In the genomic region with DNA sequence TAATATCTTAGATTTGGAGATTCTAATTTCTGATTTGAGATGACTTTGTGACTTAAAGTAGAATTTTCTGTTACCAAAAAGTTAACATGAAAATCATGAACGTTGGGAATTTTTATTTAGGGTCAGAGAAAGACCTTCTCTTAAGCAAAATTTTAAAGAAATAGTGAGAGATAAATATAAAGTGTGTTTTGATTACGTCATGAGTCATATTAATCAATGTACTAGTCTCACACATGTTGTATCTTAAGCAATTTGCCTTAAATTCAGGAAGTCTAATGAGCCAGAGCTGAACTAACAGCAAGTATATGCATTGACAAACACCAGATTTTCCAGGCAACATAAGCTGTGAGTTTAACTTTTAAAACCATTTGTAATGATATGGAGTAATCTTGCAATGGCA, we compare ENCODE assay signal across 7 cellular contexts.
"Had no signal": no experiment of that assay in that cellular context is flagged by ENCODE, and none has a peak within 500 bp of the region (broad histone marks: within the 10 kb centered on the region; RNA-seq: fewer than 3 reads in every experiment).

No MANE protein-coding gene starts in this region.

- H3K4me3 ChIP-seq: GM23338, HAP-1, K562 had no signal

- FAIRE-seq: K562 had no signal

- H3K4me1 ChIP-seq: HAP-1 had no signal

- H3K27ac ChIP-seq: HL-60 had no signal

- H2AFZ ChIP-seq: GM23338 had no signal

- H3K4me2 ChIP-seq: GM23338 had no signal

- DNase-seq: H7, IMR-90, KG1 had no signal

- H3K36me3 ChIP-seq: HAP-1 had no signal

- H3K9me3 ChIP-seq: HAP-1 had no signal
